Comparison of ENCODE assay signal across 1 cellular context in the genomic region with DNA sequence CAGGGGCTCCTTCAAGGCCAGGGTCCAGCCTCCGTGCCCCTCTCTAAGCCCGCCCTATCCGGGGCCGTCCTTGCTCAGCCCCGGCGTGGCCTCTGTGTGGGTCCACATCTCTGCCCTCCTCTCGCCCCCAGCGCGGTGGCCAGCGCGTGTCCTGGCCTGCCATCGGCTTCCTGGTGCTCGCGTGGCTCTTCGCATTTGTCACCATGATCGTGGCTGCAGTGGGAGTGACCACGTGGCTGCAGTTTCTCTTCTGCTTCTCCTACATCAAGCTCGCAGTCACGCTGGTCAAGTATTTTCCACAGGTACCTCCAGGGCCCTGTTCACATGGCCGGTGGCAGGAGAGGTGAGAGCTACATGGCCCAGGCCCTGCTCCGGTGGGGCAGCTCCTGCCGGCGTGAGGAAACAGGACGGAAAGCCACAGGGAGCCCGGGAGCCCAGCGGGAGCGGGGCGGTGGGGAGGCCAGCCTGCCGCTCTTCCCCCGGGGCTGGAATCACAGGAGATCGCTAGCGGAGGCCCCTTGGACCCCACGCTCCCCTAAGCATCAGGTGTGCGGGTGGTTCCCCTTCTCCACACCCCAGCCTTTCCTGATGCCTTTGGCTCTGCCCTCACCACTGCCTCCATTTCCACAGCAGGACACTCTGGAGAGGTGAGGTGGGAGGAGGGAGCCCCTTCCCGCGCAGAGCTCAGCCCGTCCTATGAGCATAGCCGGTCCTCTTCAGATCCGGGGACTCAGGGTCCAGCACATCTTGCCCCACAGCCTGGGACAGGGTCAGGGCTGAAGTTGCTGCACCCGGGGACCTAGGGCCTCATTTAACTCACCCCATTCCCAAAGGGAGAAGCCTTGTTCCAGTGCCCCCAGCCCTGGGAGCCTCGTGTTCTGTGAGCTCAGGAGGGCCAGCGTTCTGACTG.
TF ChIP-seq lines count a peak whose summit lies in the region.

No MANE protein-coding gene starts in this region.

TF ChIP-seq in H1, 55 proteins besides CTCF, POLR2A, EP300 and RAD21:
- TF ChIP-seq USF2 (IDR thresholded peaks at IDR 0.05; ENCODE audit: low read length) (no peak), MAFK (IDR thresholded peaks at IDR 0.05; ENCODE audit: low read depth, low read length) (no peak), NANOG (IDR thresholded peaks at IDR 0.05; ENCODE audit: insufficient read depth, low read depth, low read length, poor library complexity, severe bottlenecking) (no peak), BRCA1 (IDR thresholded peaks at IDR 0.05; ENCODE audit: low read depth, low read length) (no peak), JUN (IDR thresholded peaks at IDR 0.05; ENCODE audit: low read depth, low read length) (no peak), BCL11A (IDR thresholded peaks at IDR 0.05; ENCODE audit: low read depth in 2 of 2, low read length in 2 of 2) (no peak), RFX5 (IDR thresholded peaks at IDR 0.05; ENCODE audit: borderline replicate concordance, low read depth, low read length) (no peak), SIN3A (conservative IDR thresholded peaks at IDR 0.05 in 1 of 2, IDR thresholded peaks at IDR 0.05 in 1 of 2; ENCODE audit: low read depth in 1 of 2, low read length in 2 of 2) (no peak)
- TF ChIP-seq, protein P1, sequence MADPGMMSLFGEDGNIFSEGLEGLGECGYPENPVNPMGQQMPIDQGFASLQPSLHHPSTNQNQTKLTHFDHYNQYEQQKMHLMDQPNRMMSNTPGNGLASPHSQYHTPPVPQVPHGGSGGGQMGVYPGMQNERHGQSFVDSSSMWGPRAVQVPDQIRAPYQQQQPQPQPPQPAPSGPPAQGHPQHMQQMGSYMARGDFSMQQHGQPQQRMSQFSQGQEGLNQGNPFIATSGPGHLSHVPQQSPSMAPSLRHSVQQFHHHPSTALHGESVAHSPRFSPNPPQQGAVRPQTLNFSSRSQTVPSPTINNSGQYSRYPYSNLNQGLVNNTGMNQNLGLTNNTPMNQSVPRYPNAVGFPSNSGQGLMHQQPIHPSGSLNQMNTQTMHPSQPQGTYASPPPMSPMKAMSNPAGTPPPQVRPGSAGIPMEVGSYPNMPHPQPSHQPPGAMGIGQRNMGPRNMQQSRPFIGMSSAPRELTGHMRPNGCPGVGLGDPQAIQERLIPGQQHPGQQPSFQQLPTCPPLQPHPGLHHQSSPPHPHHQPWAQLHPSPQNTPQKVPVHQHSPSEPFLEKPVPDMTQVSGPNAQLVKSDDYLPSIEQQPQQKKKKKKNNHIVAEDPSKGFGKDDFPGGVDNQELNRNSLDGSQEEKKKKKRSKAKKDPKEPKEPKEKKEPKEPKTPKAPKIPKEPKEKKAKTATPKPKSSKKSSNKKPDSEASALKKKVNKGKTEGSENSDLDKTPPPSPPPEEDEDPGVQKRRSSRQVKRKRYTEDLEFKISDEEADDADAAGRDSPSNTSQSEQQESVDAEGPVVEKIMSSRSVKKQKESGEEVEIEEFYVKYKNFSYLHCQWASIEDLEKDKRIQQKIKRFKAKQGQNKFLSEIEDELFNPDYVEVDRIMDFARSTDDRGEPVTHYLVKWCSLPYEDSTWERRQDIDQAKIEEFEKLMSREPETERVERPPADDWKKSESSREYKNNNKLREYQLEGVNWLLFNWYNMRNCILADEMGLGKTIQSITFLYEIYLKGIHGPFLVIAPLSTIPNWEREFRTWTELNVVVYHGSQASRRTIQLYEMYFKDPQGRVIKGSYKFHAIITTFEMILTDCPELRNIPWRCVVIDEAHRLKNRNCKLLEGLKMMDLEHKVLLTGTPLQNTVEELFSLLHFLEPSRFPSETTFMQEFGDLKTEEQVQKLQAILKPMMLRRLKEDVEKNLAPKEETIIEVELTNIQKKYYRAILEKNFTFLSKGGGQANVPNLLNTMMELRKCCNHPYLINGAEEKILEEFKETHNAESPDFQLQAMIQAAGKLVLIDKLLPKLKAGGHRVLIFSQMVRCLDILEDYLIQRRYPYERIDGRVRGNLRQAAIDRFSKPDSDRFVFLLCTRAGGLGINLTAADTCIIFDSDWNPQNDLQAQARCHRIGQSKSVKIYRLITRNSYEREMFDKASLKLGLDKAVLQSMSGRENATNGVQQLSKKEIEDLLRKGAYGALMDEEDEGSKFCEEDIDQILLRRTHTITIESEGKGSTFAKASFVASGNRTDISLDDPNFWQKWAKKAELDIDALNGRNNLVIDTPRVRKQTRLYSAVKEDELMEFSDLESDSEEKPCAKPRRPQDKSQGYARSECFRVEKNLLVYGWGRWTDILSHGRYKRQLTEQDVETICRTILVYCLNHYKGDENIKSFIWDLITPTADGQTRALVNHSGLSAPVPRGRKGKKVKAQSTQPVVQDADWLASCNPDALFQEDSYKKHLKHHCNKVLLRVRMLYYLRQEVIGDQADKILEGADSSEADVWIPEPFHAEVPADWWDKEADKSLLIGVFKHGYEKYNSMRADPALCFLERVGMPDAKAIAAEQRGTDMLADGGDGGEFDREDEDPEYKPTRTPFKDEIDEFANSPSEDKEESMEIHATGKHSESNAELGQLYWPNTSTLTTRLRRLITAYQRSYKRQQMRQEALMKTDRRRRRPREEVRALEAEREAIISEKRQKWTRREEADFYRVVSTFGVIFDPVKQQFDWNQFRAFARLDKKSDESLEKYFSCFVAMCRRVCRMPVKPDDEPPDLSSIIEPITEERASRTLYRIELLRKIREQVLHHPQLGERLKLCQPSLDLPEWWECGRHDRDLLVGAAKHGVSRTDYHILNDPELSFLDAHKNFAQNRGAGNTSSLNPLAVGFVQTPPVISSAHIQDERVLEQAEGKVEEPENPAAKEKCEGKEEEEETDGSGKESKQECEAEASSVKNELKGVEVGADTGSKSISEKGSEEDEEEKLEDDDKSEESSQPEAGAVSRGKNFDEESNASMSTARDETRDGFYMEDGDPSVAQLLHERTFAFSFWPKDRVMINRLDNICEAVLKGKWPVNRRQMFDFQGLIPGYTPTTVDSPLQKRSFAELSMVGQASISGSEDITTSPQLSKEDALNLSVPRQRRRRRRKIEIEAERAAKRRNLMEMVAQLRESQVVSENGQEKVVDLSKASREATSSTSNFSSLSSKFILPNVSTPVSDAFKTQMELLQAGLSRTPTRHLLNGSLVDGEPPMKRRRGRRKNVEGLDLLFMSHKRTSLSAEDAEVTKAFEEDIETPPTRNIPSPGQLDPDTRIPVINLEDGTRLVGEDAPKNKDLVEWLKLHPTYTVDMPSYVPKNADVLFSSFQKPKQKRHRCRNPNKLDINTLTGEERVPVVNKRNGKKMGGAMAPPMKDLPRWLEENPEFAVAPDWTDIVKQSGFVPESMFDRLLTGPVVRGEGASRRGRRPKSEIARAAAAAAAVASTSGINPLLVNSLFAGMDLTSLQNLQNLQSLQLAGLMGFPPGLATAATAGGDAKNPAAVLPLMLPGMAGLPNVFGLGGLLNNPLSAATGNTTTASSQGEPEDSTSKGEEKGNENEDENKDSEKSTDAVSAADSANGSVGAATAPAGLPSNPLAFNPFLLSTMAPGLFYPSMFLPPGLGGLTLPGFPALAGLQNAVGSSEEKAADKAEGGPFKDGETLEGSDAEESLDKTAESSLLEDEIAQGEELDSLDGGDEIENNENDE (IDR thresholded peaks at IDR 0.05; ENCODE audit: insufficient replicate concordance, low read length) = no peak
